9 cellular contexts compared by ENCODE assay signal in the genomic region with DNA sequence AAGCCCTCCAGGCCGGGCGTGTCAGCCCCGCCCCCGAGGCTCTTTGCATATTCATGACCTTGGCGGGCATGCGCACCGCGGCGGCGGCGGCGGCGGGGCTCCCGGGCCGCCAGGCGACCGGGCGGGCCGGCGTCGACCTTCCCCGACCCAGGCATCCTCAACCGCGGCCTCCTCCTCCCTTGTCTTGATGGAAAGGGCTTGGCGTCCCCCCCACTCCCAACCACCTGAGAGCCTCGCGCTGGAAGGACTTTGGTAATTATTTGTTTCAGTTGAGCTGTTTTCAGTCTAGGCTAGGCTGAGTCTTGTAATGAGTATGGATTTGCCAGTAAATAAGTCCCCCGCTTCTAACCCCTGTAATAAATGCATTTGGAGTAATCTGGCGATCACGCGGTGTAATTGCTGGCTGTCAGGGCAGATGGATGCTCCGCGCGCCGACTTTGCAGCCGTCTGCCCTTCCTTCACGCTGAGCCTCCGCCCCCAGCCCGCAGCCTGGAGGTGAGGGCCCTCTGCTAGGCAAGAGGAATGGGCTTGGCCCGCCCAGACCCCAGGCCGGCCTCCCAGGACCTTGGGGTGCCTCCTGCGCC. TPM values are rescaled to one million over a fixed set of nuclear protein-coding genes. Genes with fewer than 3 reads are reported as not detected.
DNase-seq lines count a peak whose midpoint lies in the region; ATAC-seq and TF ChIP-seq lines count a peak whose summit lies in the region.
"Had no signal": no experiment of that assay in that cellular context is flagged by ENCODE, and none has a peak within 500 bp of the region (broad histone marks: within the 10 kb centered on the region; RNA-seq: fewer than 3 reads in every experiment).

No MANE protein-coding gene starts in this region.

- no peak overlapping the region for H3K27ac Mint-ChIP-seq in GM23338
- no peak overlapping the region for H3K27ac Mint-ChIP-seq in T-helper 1 cell treated with Interleukin-12 subunit alpha and Interleukin-12 subunit beta and Interleukin-4 antibody, amounts not matched to agents 30 μg/mL and 1 μg/mL, for 36 hours

- peak overlapping the region; percentile 78; the same call in 1 of the 2 replicates for H2AFZ ChIP-seq in GM23338

- H4K20me1 ChIP-seq in GM23338 (replicated peaks; ENCODE audit: insufficient read depth) = peaks cover 3% of the 10 kb centered on the region; the same call in 1 of the 2 replicates

- H3K4me1 ChIP-seq in GM23338 (ENCODE audit: insufficient read depth) = peaks cover 4% of the 10 kb centered on the region; the same call in 1 of the 2 replicates

- ATAC-seq in GM23338 (peak; percentile 75), HG03442 (IDR thresholded peaks at IDR 0.05; ENCODE audit: unreplicated experiment) (no peak)

- H3K9me2 ChIP-seq in GM23338 (ENCODE audit: insufficient read depth) = no peaks in the 10 kb centered on the region

- POLR2A ChIA-PET in AG04450 (lab: Yijun Ruan, JAX) = no interaction called here

- H3K4me3 ChIP-seq in AG04450 (ENCODE audit: low read depth, low read length) (peak overlapping the region; percentile 55), GM23338 (peak overlapping the region; percentile 74)

- CTCF ChIA-PET in AG04450 (lab: Charles Lee) = interaction anchor here (0.9 kb wide), 1 partner anchor 8 kb away, joined by 6 read pairs; no protein-coding TSS in a partner anchor

- H3K27ac ChIP-seq in AG04450 (ENCODE audit: low read depth, low read length) (no peak overlapping the region), GM23338 (ENCODE audit: low read depth) (no peak overlapping the region)

- TF ChIP-seq CTCF in AG04450 (IDR thresholded peaks at IDR 0.05; ENCODE audit: low read depth, low read length) (no peak), GM23338 (conservative IDR thresholded peaks at IDR 0.05; ENCODE audit: low read depth in 2 of 2) (no peak)

- H3K9me3 Mint-ChIP-seq in GM23338 = no peaks in the 10 kb centered on the region
- H3K9me3 Mint-ChIP-seq in T-helper 1 cell treated with Interleukin-12 subunit alpha and Interleukin-12 subunit beta and Interleukin-4 antibody, amounts not matched to agents 30 μg/mL and 1 μg/mL, for 36 hours = no peaks in the 10 kb centered on the region

- H3K36me3 ChIP-seq in GM23338 (ENCODE audit: insufficient read depth) = no peaks in the 10 kb centered on the region

- H3K4me1 Mint-ChIP-seq in GM23338 = peaks cover 3% of the 10 kb centered on the region; the same call in 2 of the 3 replicates
- peaks cover 6% of the 10 kb centered on the region for H3K4me1 Mint-ChIP-seq in T-helper 1 cell treated with Interleukin-12 subunit alpha and Interleukin-12 subunit beta and Interleukin-4 antibody, amounts not matched to agents 30 μg/mL and 1 μg/mL, for 36 hours (ENCODE audit: low read depth)

- no peaks in the 10 kb centered on the region; the same call in 1 of the 2 replicates for H3K9me3 ChIP-seq in AG04450 (ENCODE audit: control insufficient read depth, insufficient read depth, low read length)

- no peaks in the 10 kb centered on the region; the same call in 2 of the 3 replicates for H3K36me3 Mint-ChIP-seq in GM23338 (ENCODE audit: low read depth)
- H3K36me3 Mint-ChIP-seq in T-helper 1 cell treated with Interleukin-12 subunit alpha and Interleukin-12 subunit beta and Interleukin-4 antibody, amounts not matched to agents 30 μg/mL and 1 μg/mL, for 36 hours (ENCODE audit: low read depth) = no peaks in the 10 kb centered on the region

- H3K27me3 ChIP-seq in AG04450 (ENCODE audit: control insufficient read depth, insufficient read depth, low read length) = peaks cover 27% of the 10 kb centered on the region
- H3K27me3 ChIP-seq in GM23338 (ENCODE audit: insufficient read depth) = peaks cover 95% of the 10 kb centered on the region

- H3K79me2 ChIP-seq in GM23338 (replicated peaks; ENCODE audit: insufficient read depth) = no peaks in the 10 kb centered on the region

- DNase-seq in AG04450 (ENCODE audit: low read depth, low spot score) (no peak), GM23338 (ENCODE audit: low spot score) (peak; percentile 92), astrocyte of the hippocampus (ENCODE audit: low read depth, low spot score) (peak; percentile 76), iris pigment epithelial cell (ENCODE audit: low read depth) (peak; percentile 23), Kasumi-1 (lab: John Stamatoyannopoulos, UW) (no peak)
- DNase-seq in stimulated activated CD4-positive, alpha-beta T cell treated with anti-CD3 and anti-CD28 coated beads, Interleukin-1b, Interleukin-23, amount 100 ng/mL, for 48 hours = peak; percentile 40

- H3K27me3 Mint-ChIP-seq in GM23338 (ENCODE audit: insufficient read depth, low read depth, poor library complexity) = peaks cover 65% of the 10 kb centered on the region
- peaks cover 23% of the 10 kb centered on the region for H3K27me3 Mint-ChIP-seq in T-helper 1 cell treated with Interleukin-12 subunit alpha and Interleukin-12 subunit beta and Interleukin-4 antibody, amounts not matched to agents 30 μg/mL and 1 μg/mL, for 36 hours (ENCODE audit: low read depth)

- H3K4me2 ChIP-seq in GM23338 = peak overlapping the region; percentile 92

- peaks cover 7% of the 10 kb centered on the region; the same call in 1 of the 2 replicates for H3F3A ChIP-seq in GM23338 (replicated peaks; ENCODE audit: low read depth)

- H3K4me3 Mint-ChIP-seq in GM23338 = peak overlapping the region; percentile 70
- peak overlapping the region; percentile 81 for H3K4me3 Mint-ChIP-seq in T-helper 1 cell treated with Interleukin-12 subunit alpha and Interleukin-12 subunit beta and Interleukin-4 antibody, amounts not matched to agents 30 μg/mL and 1 μg/mL, for 36 hours

TF ChIP-seq in GM23338, 12 proteins besides CTCF, POLR2A, EP300 and RAD21:
- TF ChIP-seq POLR2AphosphoS5 (IDR thresholded peaks at IDR 0.05; ENCODE audit: low read depth) (no peak), EZH2 (IDR thresholded peaks at IDR 0.05; ENCODE audit: low read depth, unreplicated experiment) (no peak), CREB1 (CRISPR knock-in tag; IDR thresholded peaks at IDR 0.05; ENCODE audit: low read depth) (no peak), STAT1 (IDR thresholded peaks at IDR 0.05; ENCODE audit: unreplicated experiment) (no peak), NANOG (IDR thresholded peaks at IDR 0.05; ENCODE audit: borderline replicate concordance) (no peak), EZH2phosphoT487 (IDR thresholded peaks at IDR 0.05; ENCODE audit: unreplicated experiment) (no peak)
- TF ChIP-seq, protein P1, sequence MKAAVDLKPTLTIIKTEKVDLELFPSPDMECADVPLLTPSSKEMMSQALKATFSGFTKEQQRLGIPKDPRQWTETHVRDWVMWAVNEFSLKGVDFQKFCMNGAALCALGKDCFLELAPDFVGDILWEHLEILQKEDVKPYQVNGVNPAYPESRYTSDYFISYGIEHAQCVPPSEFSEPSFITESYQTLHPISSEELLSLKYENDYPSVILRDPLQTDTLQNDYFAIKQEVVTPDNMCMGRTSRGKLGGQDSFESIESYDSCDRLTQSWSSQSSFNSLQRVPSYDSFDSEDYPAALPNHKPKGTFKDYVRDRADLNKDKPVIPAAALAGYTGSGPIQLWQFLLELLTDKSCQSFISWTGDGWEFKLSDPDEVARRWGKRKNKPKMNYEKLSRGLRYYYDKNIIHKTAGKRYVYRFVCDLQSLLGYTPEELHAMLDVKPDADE (IDR thresholded peaks at IDR 0.05) = no peak
- TF ChIP-seq, protein P2, sequence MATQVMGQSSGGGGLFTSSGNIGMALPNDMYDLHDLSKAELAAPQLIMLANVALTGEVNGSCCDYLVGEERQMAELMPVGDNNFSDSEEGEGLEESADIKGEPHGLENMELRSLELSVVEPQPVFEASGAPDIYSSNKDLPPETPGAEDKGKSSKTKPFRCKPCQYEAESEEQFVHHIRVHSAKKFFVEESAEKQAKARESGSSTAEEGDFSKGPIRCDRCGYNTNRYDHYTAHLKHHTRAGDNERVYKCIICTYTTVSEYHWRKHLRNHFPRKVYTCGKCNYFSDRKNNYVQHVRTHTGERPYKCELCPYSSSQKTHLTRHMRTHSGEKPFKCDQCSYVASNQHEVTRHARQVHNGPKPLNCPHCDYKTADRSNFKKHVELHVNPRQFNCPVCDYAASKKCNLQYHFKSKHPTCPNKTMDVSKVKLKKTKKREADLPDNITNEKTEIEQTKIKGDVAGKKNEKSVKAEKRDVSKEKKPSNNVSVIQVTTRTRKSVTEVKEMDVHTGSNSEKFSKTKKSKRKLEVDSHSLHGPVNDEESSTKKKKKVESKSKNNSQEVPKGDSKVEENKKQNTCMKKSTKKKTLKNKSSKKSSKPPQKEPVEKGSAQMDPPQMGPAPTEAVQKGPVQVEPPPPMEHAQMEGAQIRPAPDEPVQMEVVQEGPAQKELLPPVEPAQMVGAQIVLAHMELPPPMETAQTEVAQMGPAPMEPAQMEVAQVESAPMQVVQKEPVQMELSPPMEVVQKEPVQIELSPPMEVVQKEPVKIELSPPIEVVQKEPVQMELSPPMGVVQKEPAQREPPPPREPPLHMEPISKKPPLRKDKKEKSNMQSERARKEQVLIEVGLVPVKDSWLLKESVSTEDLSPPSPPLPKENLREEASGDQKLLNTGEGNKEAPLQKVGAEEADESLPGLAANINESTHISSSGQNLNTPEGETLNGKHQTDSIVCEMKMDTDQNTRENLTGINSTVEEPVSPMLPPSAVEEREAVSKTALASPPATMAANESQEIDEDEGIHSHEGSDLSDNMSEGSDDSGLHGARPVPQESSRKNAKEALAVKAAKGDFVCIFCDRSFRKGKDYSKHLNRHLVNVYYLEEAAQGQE (IDR thresholded peaks at IDR 0.05; ENCODE audit: unreplicated experiment) = no peak

RNA-seq across cellular contexts. Expression of a gene that starts 25.2 kb away (rescaled TPM):
- polyA plus RNA-seq in AG04450 (2011; rRNA removed) (0.17 and 0.33 TPM in 2 replicates), GM23338 (2016; fragmentation: Nextera tagmentation; extraction: Ambion mirVana) (0.40 and 0.76 TPM in 2 replicates)
- 0.13 and 0.46 TPM in 2 replicates for polyA minus RNA-seq in AG04450 (2011; rRNA and poly(A)+ RNA removed)
- total RNA-seq in GM23338 (2014; rRNA removed; shearing (Covaris generic)) = 0.54 and 1.1 TPM in 2 replicates
- polyA plus RNA-seq: keratinocyte had no signal

Comparison
In these comparisons a context has a peak if more than half of its experiments do, and no peak if none do; other contexts are left out.
1. DNase-seq: peak in GM23338 (single experiment), astrocyte of the hippocampus (single experiment), iris pigment epithelial cell (single experiment) and stimulated activated CD4-positive, alpha-beta T cell treated with anti-CD3 and anti-CD28 coated beads, Interleukin-1b, Interleukin-23, amount 100 ng/mL, for 48 hours (single experiment); none in AG04450 (single experiment) and Kasumi-1 (0 of 2).